In the genomic region with DNA sequence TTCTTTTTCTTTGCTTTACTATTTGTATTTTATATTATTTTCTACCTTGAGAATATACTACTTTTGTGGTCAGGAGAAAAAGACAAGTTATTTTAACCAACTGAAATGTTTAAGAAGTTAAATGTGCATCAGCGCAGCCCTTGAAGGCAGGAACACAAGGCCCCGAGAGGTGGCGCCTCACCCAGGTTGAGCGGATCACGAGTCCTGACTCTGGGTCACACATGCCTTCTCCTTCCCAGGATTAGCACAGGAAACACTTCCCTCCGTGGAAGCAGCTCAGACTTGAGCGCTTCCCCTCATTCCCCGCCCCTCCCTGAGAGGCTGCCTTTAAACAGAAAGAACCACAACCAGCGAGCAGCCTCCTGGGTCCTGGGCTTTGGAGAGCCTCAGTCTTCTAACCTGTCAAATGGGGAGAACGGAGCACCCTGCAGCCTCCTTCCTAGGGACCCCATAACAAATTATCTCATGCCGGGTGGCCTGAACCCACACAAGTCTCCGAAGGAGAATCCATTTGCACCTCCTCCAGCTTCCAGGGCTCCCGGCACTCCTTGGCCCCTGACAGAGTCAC, we compare ENCODE assay signal across 12 cellular contexts.
A peak's percentile ranks its signal among the peaks of the same experiment; 100 is the strongest.
DNase-seq lines count a peak whose midpoint lies in the region; TF ChIP-seq lines count a peak whose summit lies in the region.
"Had no signal": no experiment of that assay in that cellular context is flagged by ENCODE, and none has a peak within 500 bp of the region (broad histone marks: within the 10 kb centered on the region; RNA-seq: fewer than 3 reads in every experiment).

No MANE protein-coding gene starts in this region.

- peak; percentile 14 for TF ChIP-seq CTCF in GM12873 (IDR thresholded peaks at IDR 0.05; ENCODE audit: insufficient read depth, low read depth, low read length, missing control alignments)
- peak in 1 of 6 experiments; percentile 20 for TF ChIP-seq CTCF in esophagus squamous epithelium (IDR thresholded peaks at IDR 0.05)

- H3K4me1 ChIP-seq in BLaER1 (peaks cover 36% of the 10 kb centered on the region), esophagus squamous epithelium (peaks cover 0 to 5% (median 0%) of the 10 kb centered on the region in 3 donors)
- H3K4me1 ChIP-seq: thyroid gland had no signal

- no peaks in the 10 kb centered on the region for H3K27me3 ChIP-seq in BLaER1
- peaks cover 0 to 39% (median 0%) of the 10 kb centered on the region in 4 donors for H3K27me3 ChIP-seq in esophagus squamous epithelium
- H3K27me3 ChIP-seq: thyroid gland had no signal

- no peak overlapping the region for H3K9ac ChIP-seq in BLaER1

- H4K20me1 ChIP-seq in BLaER1: no peaks in the 10 kb centered on the region

- no peak overlapping the region for H3K4me3 ChIP-seq in BLaER1
- H3K4me3 ChIP-seq in esophagus squamous epithelium: no peak overlapping the region
- H3K4me3 ChIP-seq: smooth muscle cell, thyroid gland had no signal

- peak overlapping the region; percentile 47 for H3K4me2 ChIP-seq in BLaER1
- H3K4me2 ChIP-seq: smooth muscle cell had no signal

- intact Hi-C loops in esophagus squamous epithelium (cut with DNase I): loop anchor here (5.0 kb wide), 1 partner anchor 530 kb away; the partner anchor contains the start of gene SORCS2

- H3K27ac ChIP-seq in BLaER1 (no peak overlapping the region), esophagus squamous epithelium (no peak overlapping the region)
- H3K27ac ChIP-seq: thyroid gland had no signal

- WGBS in esophagus squamous epithelium, 2 donors: 74 to 87% methylated on average over 10 of the region's 13 CpGs

- DNase-seq in RPMI7951 (ENCODE audit: low read depth) (peak; percentile 40), glomerular endothelial cell (ENCODE audit: extremely low read depth, low read depth, low spot score) (peak; percentile 16), UCSD-AML1 (lab: John Stamatoyannopoulos, UW; ENCODE audit: unreplicated experiment) (no peak), erythroblast (lab: John Stamatoyannopoulos, UW) (no peak), esophagus squamous epithelium (lab: John Stamatoyannopoulos, UW) (no peak), activated gamma-delta T cell (lab: John Stamatoyannopoulos, UW) (no peak)
- DNase-seq: activated effector memory CD4-positive, alpha-beta T cell treated with Interleukin-2 at 50 U/mL for 16 hours; natural killer cell; thyroid gland had no signal

- H3K9me3 ChIP-seq in BLaER1 (no peaks in the 10 kb centered on the region), esophagus squamous epithelium (no peaks in the 10 kb centered on the region)
- H3K9me3 ChIP-seq: thyroid gland had no signal

- no peak for TF ChIP-seq POLR2A in erythroblast (IDR thresholded peaks at IDR 0.05; ENCODE audit: low read length)
- no peak for TF ChIP-seq POLR2A in esophagus squamous epithelium (IDR thresholded peaks at IDR 0.05)

- H3K36me3 ChIP-seq in BLaER1 (peaks cover 19% of the 10 kb centered on the region), esophagus squamous epithelium (no peaks in the 10 kb centered on the region)
- H3K36me3 ChIP-seq: thyroid gland had no signal

Comparison
In these comparisons a context has a peak if more than half of its experiments do, and no peak if none do; other contexts are left out.
1. DNase-seq: peak in RPMI7951 (single experiment) and glomerular endothelial cell (single experiment); none in UCSD-AML1 (single experiment), erythroblast (0 of 2), esophagus squamous epithelium (single experiment) and activated gamma-delta T cell (single experiment).